ENCODE assay signal across 17 cellular contexts in the genomic region with DNA sequence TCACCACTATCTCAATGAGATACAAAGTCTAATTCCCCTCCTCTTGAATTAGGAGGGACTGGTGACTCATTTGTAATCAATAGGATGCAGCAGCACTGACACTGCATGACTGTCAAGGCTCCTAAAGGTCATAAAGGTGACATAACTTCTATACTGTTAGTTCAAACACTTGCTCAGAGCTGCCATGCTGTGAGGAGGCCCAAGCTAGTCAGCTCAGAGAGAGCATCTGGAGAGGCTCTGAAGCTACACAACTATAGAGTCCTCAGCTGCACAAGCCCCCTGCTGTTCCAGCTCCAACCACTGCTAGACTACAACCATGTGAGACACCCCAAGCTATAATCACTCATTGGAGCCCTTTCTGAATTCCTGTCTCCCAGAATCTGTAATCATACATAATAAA. TPM values are rescaled to one million over a fixed set of nuclear protein-coding genes. Genes with fewer than 3 reads are reported as not detected.
DNase-seq lines count a peak whose midpoint lies in the region; ATAC-seq, FAIRE-seq and TF ChIP-seq lines count a peak whose summit lies in the region.
"Had no signal": no experiment of that assay in that cellular context is flagged by ENCODE, and none has a peak within 500 bp of the region (broad histone marks: within the 10 kb centered on the region; RNA-seq: fewer than 3 reads in every experiment).

No MANE protein-coding gene starts in this region.

- DNase-seq in D721Med (ENCODE audit: insufficient read length, low spot score) (no peak), SK-MEL-5 (ENCODE audit: low read depth, low spot score) (peak; percentile 34), cerebellar cortex (ENCODE audit: low spot score) (no peak), ascending aorta (ENCODE audit: low spot score in 2 of 2) (no peak)
- DNase-seq: activated B cell treated with CpG ODN at 0.5 μM for 24 hours; activated naive CD4-positive, alpha-beta T cell treated with Interleukin-2 at 50 U/mL for 16 hours; dorsolateral prefrontal cortex; esophagus squamous epithelium; H9; mesenchymal stem cell; NCI-H510A treated with DMSO at 0.1 percent for 48 hours; T-helper 1 cell had no signal

- H3K9me3 ChIP-seq in ascending aorta = no peaks in the 10 kb centered on the region
- H3K9me3 ChIP-seq: esophagus squamous epithelium had no signal

- intact Hi-C loops in ascending aorta (cut with DNase I) = no loop called here

- TF ChIP-seq CTCF in D721Med (IDR thresholded peaks at IDR 0.05; ENCODE audit: insufficient read depth, missing control alignments) (no peak), ascending aorta (IDR thresholded peaks at IDR 0.05) (no peak)

- peak; percentile 64 for FAIRE-seq in D721Med (lab: Jason Lieb, UNC)
- FAIRE-seq: islet of Langerhans had no signal

- peak; percentile 48 for ATAC-seq in GM18870 (IDR thresholded peaks at IDR 0.05; ENCODE audit: unreplicated experiment)
- peak; percentile 79 for ATAC-seq in HG03139 (IDR thresholded peaks at IDR 0.05; ENCODE audit: unreplicated experiment)
- no peak for ATAC-seq in GM21723 (IDR thresholded peaks at IDR 0.05; ENCODE audit: unreplicated experiment)

- in situ Hi-C loops in SK-MEL-5 (cut with HindIII; ENCODE audit: low pct_unique_long_range_greater_than_20kb, low sequenced_read_pairs) = no loop called here

- H3K27ac ChIP-seq in ascending aorta = no peak overlapping the region
- H3K27ac ChIP-seq: esophagus squamous epithelium had no signal

- H3K4me3 ChIP-seq in ascending aorta = no peak overlapping the region
- H3K4me3 ChIP-seq: esophagus squamous epithelium had no signal

- no peaks in the 10 kb centered on the region for H3K27me3 ChIP-seq in ascending aorta
- H3K27me3 ChIP-seq: dorsolateral prefrontal cortex had no signal

- H3K4me1 ChIP-seq in ascending aorta = no peaks in the 10 kb centered on the region
- H3K4me1 ChIP-seq: esophagus squamous epithelium had no signal

- no peaks in the 10 kb centered on the region for H3K36me3 ChIP-seq in ascending aorta
- H3K36me3 ChIP-seq: esophagus squamous epithelium had no signal

RNA-seq across cellular contexts. Expression of a gene that starts 17.0 kb away (rescaled TPM):
- 8.5 and 9.9 TPM in 2 replicates for total RNA-seq in SK-MEL-5 (2014; rRNA removed; shearing (Covaris generic))
- 20.4 and 23.1 TPM in 2 replicates for polyA plus RNA-seq in SK-MEL-5 (2015; cell fraction: cytosol; rRNA removed)
- polyA plus RNA-seq in SK-MEL-5 (2015; cell fraction: nucleus; rRNA removed) = 19.3 and 24.6 TPM in 2 replicates
- total RNA-seq in ascending aorta = 0.32 TPM
- total RNA-seq: activated B cell treated with CpG ODN at 0.5 μM for 24 hours, renal cortical epithelial cell had no signal

RNA-seq across cellular contexts. Expression of a gene that starts 58.4 kb away (rescaled TPM):
- 22.5 and 23.7 TPM in 2 replicates for total RNA-seq in SK-MEL-5 (2014; rRNA removed; shearing (Covaris generic))
- 23.8 and 33.2 TPM in 2 replicates for polyA plus RNA-seq in SK-MEL-5 (2015; cell fraction: cytosol; rRNA removed)
- 28.3 and 31.7 TPM in 2 replicates for polyA plus RNA-seq in SK-MEL-5 (2015; cell fraction: nucleus; rRNA removed)
- total RNA-seq in ascending aorta = 37.4 TPM
